8 cellular contexts compared by ENCODE assay signal in genomic region chr12:9283346-9284095, GRCh38.
DNase-seq lines count a peak whose midpoint lies in the region; ATAC-seq and TF ChIP-seq lines count a peak whose summit lies in the region.
"Not testable (repeated sequence)": the region's sequence is repeated elsewhere in the genome, so short reads cannot be mapped to it uniquely, and the experiment has no call there.

No MANE protein-coding gene starts in this region.

- peak overlapping the region; percentile 59 for H3K4me3 ChIP-seq in MM.1S (ENCODE audit: low read length)

- peak overlapping the region; percentile 55; the same call in 1 of the 2 replicates for H3K4me2 ChIP-seq in MM.1S (ENCODE audit: low read depth, low read length)

- not testable (repeated sequence) for H3K27me3 Mint-ChIP-seq in Calu3 (ENCODE audit: unreplicated experiment)

- not testable (repeated sequence) for TF ChIP-seq CTCF in Calu3 (IDR thresholded peaks at IDR 0.05; ENCODE audit: unreplicated experiment); MM.1S (IDR thresholded peaks at IDR 0.05; ENCODE audit: low read length)

- H4K20me1 ChIP-seq in MM.1S (ENCODE audit: insufficient read depth, low read length): not testable (repeated sequence)

- DNase-seq in Calu3 (peak; percentile 75), MM.1S (peak; percentile 78), fibroblast of gingiva (ENCODE audit: low read depth) (peak; percentile 85), myocyte (ENCODE audit: low read depth) (peak; percentile 58)
- peak; percentile 61 to 77 for DNase-seq in activated T-helper 1 cell treated with anti-CD3 and anti-CD28 coated beads, Interleukin-2, amount 50 U/mL, for 16 hours (ENCODE audit: low read depth in 1 of 2, low spot score in 1 of 2)
- peak; percentile 58 to 61 for DNase-seq in stimulated activated CD8-positive, alpha-beta memory T cell treated with anti-CD3 and anti-CD28 coated beads, Interleukin-2, amount 100 ng/mL, for 48 hours (ENCODE audit: low read depth in 2 of 2)

- peaks cover 13% of the 10 kb centered on the region for H3K36me3 Mint-ChIP-seq in Calu3 (ENCODE audit: insufficient read depth, unreplicated experiment)

- peak overlapping the region; percentile 77 for H3K4me3 Mint-ChIP-seq in Calu3 (ENCODE audit: low read depth, unreplicated experiment)

- H3K4me1 Mint-ChIP-seq in Calu3 (ENCODE audit: low read depth, unreplicated experiment): not testable (repeated sequence)

- H3K9me3 Mint-ChIP-seq in Calu3 (ENCODE audit: low read depth, unreplicated experiment): not testable (repeated sequence)

- peak; percentile 40 for ATAC-seq in GM21825 (IDR thresholded peaks at IDR 0.05; ENCODE audit: unreplicated experiment)

- not testable (repeated sequence) for H3K9me3 ChIP-seq in MM.1S (replicated peaks; ENCODE audit: insufficient read depth, low read length)

- not testable (repeated sequence) for BruUV-seq in Calu3 (replicated peaks; lab: Mats Ljungman, UMichigan)

- peak overlapping the region; percentile 59; the same call in 1 of the 2 replicates for H3K9ac ChIP-seq in MM.1S (ENCODE audit: low read length)

- peak overlapping the region; percentile 67 for H3K27ac Mint-ChIP-seq in Calu3 (ENCODE audit: unreplicated experiment)

- H3K36me3 ChIP-seq in MM.1S (replicated peaks; ENCODE audit: insufficient read depth, low read length): not testable (repeated sequence)

- peak overlapping the region; percentile 72; the same call in 1 of the 2 replicates for H3K27ac ChIP-seq in MM.1S (ENCODE audit: low read length)

- not testable (repeated sequence) for H3K9me2 ChIP-seq in MM.1S (replicated peaks; ENCODE audit: insufficient read depth, low read length)

- peak overlapping the region; percentile 71 for H2AFZ ChIP-seq in MM.1S (ENCODE audit: low read length)

- intact Hi-C loops in Calu3 (cut with micrococcal nuclease; ENCODE audit: unreplicated experiment): not testable (repeated sequence)

- CTCF ChIA-PET in Calu3 (lab: Charles Lee): not testable (repeated sequence)

- H3K4me1 ChIP-seq in MM.1S (ENCODE audit: low read length): not testable (repeated sequence)

- not testable (repeated sequence) for H3K27me3 ChIP-seq in MM.1S (replicated peaks; ENCODE audit: insufficient read depth, low read length)

- TF ChIP-seq POLR2A in Raji (IDR thresholded peaks at IDR 0.05; ENCODE audit: insufficient read depth, low read depth, low read length): peak; percentile 71

- H3K79me2 ChIP-seq in MM.1S (ENCODE audit: low read length): not testable (repeated sequence)

- H3F3A ChIP-seq in MM.1S (ENCODE audit: insufficient read depth, low read length): not testable (repeated sequence)

Comparison
In these comparisons a context has a peak if more than half of its experiments do, and no peak if none do; other contexts are left out.
1. Peak in every context shown above with its lines: DNase-seq, ATAC-seq, H3K4me3 ChIP-seq and H3K27ac ChIP-seq.